Comparison of ENCODE assay signal across 31 cellular contexts in the genomic region with DNA sequence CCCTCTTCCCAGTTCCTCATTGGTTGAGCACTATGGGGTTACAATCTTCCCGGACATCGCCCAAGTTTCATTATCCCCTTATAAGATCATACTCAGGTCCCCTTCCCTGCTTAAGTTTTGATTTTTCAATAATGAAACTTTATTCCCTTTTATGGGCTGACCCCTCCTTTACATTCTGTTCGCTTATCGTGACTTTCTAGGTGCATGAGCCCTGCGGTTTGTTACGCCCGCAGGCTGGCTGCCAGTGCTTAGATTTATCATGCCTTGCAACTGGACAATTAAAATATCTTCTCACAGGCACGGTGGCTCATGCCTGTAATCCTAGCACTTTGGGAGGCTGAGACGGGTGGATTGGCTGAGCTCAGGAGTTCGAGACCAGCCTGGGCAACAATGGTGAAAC.
"Had no signal": no experiment of that assay in that cellular context is flagged by ENCODE, and none has a peak within 500 bp of the region (broad histone marks: within the 10 kb centered on the region; RNA-seq: fewer than 3 reads in every experiment).

No MANE protein-coding gene starts in this region.

- H3K9me3 ChIP-seq: ascending aorta, esophagus muscularis mucosa, gastrocnemius medialis, heart left ventricle had no signal

- H3K27me3 ChIP-seq: ascending aorta, brain microvascular endothelial cell, dorsolateral prefrontal cortex, esophagus muscularis mucosa, gastrocnemius medialis, heart left ventricle had no signal

- H3K4me3 Mint-ChIP-seq: activated CD4-positive, alpha-beta memory T cell treated with anti-CD3 and anti-CD28 coated beads, Interleukin-2, amount 10 ng/mL, durations not matched to agents 7 days and 5 days; activated naive CD4-positive, alpha-beta T cell treated with anti-CD3 and anti-CD28 coated beads, Interleukin-2, amount 10 ng/mL, durations not matched to agents 7 days and 5 days; activated naive CD8-positive, alpha-beta T cell treated with anti-CD3 and anti-CD28 coated beads, Interleukin-2, amount 10 ng/mL, durations not matched to agents 7 days and 5 days; activated T-cell treated with anti-CD3 and anti-CD28 coated beads, Interleukin-2, amount 50 U/mL, for 24 hours; activated T-cell treated with anti-CD3 and anti-CD28 coated beads, Interleukin-2, amount 50 U/mL, for 72 hours; central memory CD8-positive, alpha-beta T cell; dendritic cell treated with granulocyte-macrophage colony-stimulating factor and Interleukin-4, amounts not matched to agents 40 ng/mL and 50 ng/mL, for 4 days; WTC11 had no signal

- H3K36me3 Mint-ChIP-seq: activated naive CD4-positive, alpha-beta T cell treated with anti-CD3 and anti-CD28 coated beads, Interleukin-2, amount 10 ng/mL, durations not matched to agents 7 days and 5 days; activated naive CD4-positive, alpha-beta T cell treated with anti-CD3 and anti-CD28 coated beads, Interleukin-2, amount 50 U/mL, for 72 hours; activated naive CD8-positive, alpha-beta T cell treated with anti-CD3 and anti-CD28 coated beads, Interleukin-2, amount 10 ng/mL, durations not matched to agents 7 days and 5 days had no signal

- H3K27ac Mint-ChIP-seq: activated CD4-positive, alpha-beta memory T cell treated with anti-CD3 and anti-CD28 coated beads, Interleukin-2, amount 10 ng/mL, durations not matched to agents 7 days and 5 days; activated naive CD4-positive, alpha-beta T cell treated with anti-CD3 and anti-CD28 coated beads, Interleukin-2, amount 10 ng/mL, durations not matched to agents 7 days and 5 days; activated naive CD4-positive, alpha-beta T cell treated with anti-CD3 and anti-CD28 coated beads, Interleukin-2, amount 50 U/mL, for 72 hours; activated naive CD8-positive, alpha-beta T cell treated with anti-CD3 and anti-CD28 coated beads, Interleukin-2, amount 10 ng/mL, durations not matched to agents 7 days and 5 days; activated T-cell treated with anti-CD3 and anti-CD28 coated beads, Interleukin-2, amount 50 U/mL, for 24 hours; activated T-cell treated with anti-CD3 and anti-CD28 coated beads, Interleukin-2, amount 50 U/mL, for 72 hours; dendritic cell treated with granulocyte-macrophage colony-stimulating factor and Interleukin-4, amounts not matched to agents 40 ng/mL and 50 ng/mL, for 4 days; WTC11 had no signal

- H3K4me3 ChIP-seq: ascending aorta, coronary artery, dorsolateral prefrontal cortex, esophagus muscularis mucosa, gastrocnemius medialis, heart left ventricle had no signal

- H3K36me3 ChIP-seq: ascending aorta, brain microvascular endothelial cell, esophagus muscularis mucosa, gastrocnemius medialis, heart left ventricle had no signal

- H3K27ac ChIP-seq: ascending aorta, brain microvascular endothelial cell, coronary artery, dorsolateral prefrontal cortex, esophagus muscularis mucosa, foreskin keratinocyte, gastrocnemius medialis, heart left ventricle, VCaP had no signal

- DNase-seq: activated CD4-positive, alpha-beta memory T cell treated with anti-CD3 and anti-CD28 coated beads, Interleukin-2, amount 10 ng/mL, durations not matched to agents 7 days and 5 days; activated CD4-positive, alpha-beta T cell treated with anti-CD3 and anti-CD28 coated beads for 48 hours; activated CD4-positive, alpha-beta T cell treated with anti-CD3 and anti-CD28 coated beads, Interleukin-2, amount 50 U/mL, for 4 hours; activated CD8-positive, alpha-beta memory T cell treated with anti-CD3 and anti-CD28 coated beads, Interleukin-2, amount 50 U/mL, for 48 hours; activated gamma-delta T cell; activated naive CD4-positive, alpha-beta T cell; activated naive CD4-positive, alpha-beta T cell treated with anti-CD3 and anti-CD28 coated beads, Interleukin-2, amount 10 ng/mL, durations not matched to agents 7 days and 5 days; activated naive CD8-positive, alpha-beta T cell treated with anti-CD3 and anti-CD28 coated beads, Interleukin-2, amount 10 ng/mL, durations not matched to agents 7 days and 5 days; activated T-cell treated with anti-CD3 and anti-CD28 coated beads for 4 hours; activated T-cell treated with anti-CD3 and anti-CD28 coated beads, Interleukin-2, amount 50 U/mL, for 24 hours; activated T-cell treated with anti-CD3 and anti-CD28 coated beads, Interleukin-2, amount 50 U/mL, for 72 hours; brain microvascular endothelial cell; dorsolateral prefrontal cortex; effector memory CD4-positive, alpha-beta T cell; erythroblast; foreskin keratinocyte; gastrocnemius medialis; glutamatergic neuron; heart left ventricle; T-helper 2 cell had no signal

- H3K9me3 Mint-ChIP-seq: activated CD4-positive, alpha-beta memory T cell treated with anti-CD3 and anti-CD28 coated beads, Interleukin-2, amount 10 ng/mL, durations not matched to agents 7 days and 5 days; activated naive CD4-positive, alpha-beta T cell treated with anti-CD3 and anti-CD28 coated beads, Interleukin-2, amount 10 ng/mL, durations not matched to agents 7 days and 5 days; activated naive CD4-positive, alpha-beta T cell treated with anti-CD3 and anti-CD28 coated beads, Interleukin-2, amount 50 U/mL, for 72 hours; activated naive CD8-positive, alpha-beta T cell treated with anti-CD3 and anti-CD28 coated beads, Interleukin-2, amount 10 ng/mL, durations not matched to agents 7 days and 5 days; central memory CD8-positive, alpha-beta T cell had no signal

- H3K4me1 Mint-ChIP-seq: activated CD4-positive, alpha-beta memory T cell treated with anti-CD3 and anti-CD28 coated beads, Interleukin-2, amount 10 ng/mL, durations not matched to agents 7 days and 5 days; activated naive CD4-positive, alpha-beta T cell treated with anti-CD3 and anti-CD28 coated beads, Interleukin-2, amount 10 ng/mL, durations not matched to agents 7 days and 5 days; activated naive CD8-positive, alpha-beta T cell treated with anti-CD3 and anti-CD28 coated beads, Interleukin-2, amount 10 ng/mL, durations not matched to agents 7 days and 5 days; central memory CD8-positive, alpha-beta T cell had no signal

- ATAC-seq: activated CD4-positive, CD25-positive, alpha-beta regulatory T cell treated with anti-CD3 and anti-CD28 coated beads, Interleukin-2, amount 50 U/mL, for 24 hours; activated naive CD4-positive, alpha-beta T cell treated with anti-CD3 and anti-CD28 coated beads, Interleukin-2, amount 50 U/mL, for 72 hours; activated T-cell treated with anti-CD3 and anti-CD28 coated beads, Interleukin-2, amount 50 U/mL, for 72 hours; foreskin keratinocyte; gastrocnemius medialis; heart left ventricle; WTC11 had no signal

- FAIRE-seq: bronchial epithelial cell, TTC549 had no signal

- H3K4me1 ChIP-seq: ascending aorta, esophagus muscularis mucosa, foreskin keratinocyte, gastrocnemius medialis, heart left ventricle had no signal

- H3K27me3 Mint-ChIP-seq: activated naive CD4-positive, alpha-beta T cell treated with anti-CD3 and anti-CD28 coated beads, Interleukin-2, amount 10 ng/mL, durations not matched to agents 7 days and 5 days; dendritic cell treated with granulocyte-macrophage colony-stimulating factor and Interleukin-4, amounts not matched to agents 40 ng/mL and 50 ng/mL, for 4 days had no signal
